ENCODE assay signal across 1 cellular context in genomic region chr11:4531666-4532065, GRCh38.
A peak's percentile ranks its signal among the peaks of the same experiment; 100 is the strongest.
TF ChIP-seq lines count a peak whose summit lies in the region.

No MANE protein-coding gene starts in this region.

TF ChIP-seq in HEK293, 187 proteins besides CTCF, POLR2A, EP300 and RAD21 (continued from another document):
- TF ChIP-seq, protein P1, sequence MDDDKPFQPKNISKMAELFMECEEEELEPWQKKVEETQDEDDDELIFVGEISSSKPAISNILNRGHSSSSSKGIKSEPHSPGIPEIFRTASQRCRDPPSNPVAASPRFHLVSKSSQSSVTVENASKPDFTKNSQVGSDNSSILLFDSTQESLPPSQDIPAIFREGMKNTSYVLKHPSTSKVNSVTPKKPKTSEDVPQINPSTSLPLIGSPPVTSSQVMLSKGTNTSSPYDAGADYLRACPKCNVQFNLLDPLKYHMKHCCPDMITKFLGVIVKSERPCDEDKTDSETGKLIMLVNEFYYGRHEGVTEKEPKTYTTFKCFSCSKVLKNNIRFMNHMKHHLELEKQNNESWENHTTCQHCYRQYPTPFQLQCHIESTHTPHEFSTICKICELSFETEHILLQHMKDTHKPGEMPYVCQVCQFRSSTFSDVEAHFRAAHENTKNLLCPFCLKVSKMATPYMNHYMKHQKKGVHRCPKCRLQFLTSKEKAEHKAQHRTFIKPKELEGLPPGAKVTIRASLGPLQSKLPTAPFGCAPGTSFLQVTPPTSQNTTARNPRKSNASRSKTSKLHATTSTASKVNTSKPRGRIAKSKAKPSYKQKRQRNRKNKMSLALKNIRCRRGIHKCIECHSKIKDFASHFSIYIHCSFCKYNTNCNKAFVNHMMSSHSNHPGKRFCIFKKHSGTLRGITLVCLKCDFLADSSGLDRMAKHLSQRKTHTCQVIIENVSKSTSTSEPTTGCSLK (tag by site-specific recombination; IDR thresholded peaks at IDR 0.05) = no peak
- no peak for TF ChIP-seq ZNF2 (tag by site-specific recombination; IDR thresholded peaks at IDR 0.05)
- TF ChIP-seq TRIM28 (IDR thresholded peaks at IDR 0.05; ENCODE audit: borderline replicate concordance, low read length) = peak; percentile 13; the same call in 1 of the 2 replicates
- peak; percentile 36; the same call in 1 of the 2 replicates for TF ChIP-seq ZFHX2 (tag by site-specific recombination; conservative IDR thresholded peaks at IDR 0.05)
- 0 out of 2 replicates have a peak, but pooled peaks have one; percentile 35 for TF ChIP-seq ZIC2 (tag by site-specific recombination; IDR thresholded peaks at IDR 0.05)
- TF ChIP-seq, protein P2, sequence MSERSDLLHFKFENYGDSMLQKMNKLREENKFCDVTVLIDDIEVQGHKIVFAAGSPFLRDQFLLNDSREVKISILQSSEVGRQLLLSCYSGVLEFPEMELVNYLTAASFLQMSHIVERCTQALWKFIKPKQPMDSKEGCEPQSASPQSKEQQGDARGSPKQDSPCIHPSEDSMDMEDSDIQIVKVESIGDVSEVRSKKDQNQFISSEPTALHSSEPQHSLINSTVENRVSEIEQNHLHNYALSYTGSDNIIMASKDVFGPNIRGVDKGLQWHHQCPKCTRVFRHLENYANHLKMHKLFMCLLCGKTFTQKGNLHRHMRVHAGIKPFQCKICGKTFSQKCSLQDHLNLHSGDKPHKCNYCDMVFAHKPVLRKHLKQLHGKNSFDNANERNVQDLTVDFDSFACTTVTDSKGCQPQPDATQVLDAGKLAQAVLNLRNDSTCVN (tag by site-specific recombination; optimal IDR thresholded peaks at IDR 0.05) = no peak
- TF ChIP-seq ZNF571 (tag by site-specific recombination; IDR thresholded peaks at IDR 0.05) = no peak
- TF ChIP-seq, protein P3, sequence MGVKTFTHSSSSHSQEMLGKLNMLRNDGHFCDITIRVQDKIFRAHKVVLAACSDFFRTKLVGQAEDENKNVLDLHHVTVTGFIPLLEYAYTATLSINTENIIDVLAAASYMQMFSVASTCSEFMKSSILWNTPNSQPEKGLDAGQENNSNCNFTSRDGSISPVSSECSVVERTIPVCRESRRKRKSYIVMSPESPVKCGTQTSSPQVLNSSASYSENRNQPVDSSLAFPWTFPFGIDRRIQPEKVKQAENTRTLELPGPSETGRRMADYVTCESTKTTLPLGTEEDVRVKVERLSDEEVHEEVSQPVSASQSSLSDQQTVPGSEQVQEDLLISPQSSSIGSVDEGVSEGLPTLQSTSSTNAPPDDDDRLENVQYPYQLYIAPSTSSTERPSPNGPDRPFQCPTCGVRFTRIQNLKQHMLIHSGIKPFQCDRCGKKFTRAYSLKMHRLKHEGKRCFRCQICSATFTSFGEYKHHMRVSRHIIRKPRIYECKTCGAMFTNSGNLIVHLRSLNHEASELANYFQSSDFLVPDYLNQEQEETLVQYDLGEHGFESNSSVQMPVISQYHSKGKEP (tag by site-specific recombination; IDR thresholded peaks at IDR 0.05) = no peak
- TF ChIP-seq ZNF580 (tag by site-specific recombination; IDR thresholded peaks at IDR 0.05) = no peak
- TF ChIP-seq ZNF664 (tag by site-specific recombination; IDR thresholded peaks at IDR 0.05) = no peak
- no peak for TF ChIP-seq ZNF610 (tag by site-specific recombination; IDR thresholded peaks at IDR 0.05; ENCODE audit: borderline replicate concordance)
- TF ChIP-seq ZNF747 (tag by site-specific recombination; IDR thresholded peaks at IDR 0.05) = no peak
- no peak for TF ChIP-seq ZNF658 (tag by site-specific recombination; IDR thresholded peaks at IDR 0.05)
- no peak for TF ChIP-seq ZFP69B (tag by site-specific recombination; IDR thresholded peaks at IDR 0.05)
- TF ChIP-seq ZNF211 (tag by site-specific recombination; IDR thresholded peaks at IDR 0.05; ENCODE audit: low read depth) = no peak
- TF ChIP-seq, protein P4, sequence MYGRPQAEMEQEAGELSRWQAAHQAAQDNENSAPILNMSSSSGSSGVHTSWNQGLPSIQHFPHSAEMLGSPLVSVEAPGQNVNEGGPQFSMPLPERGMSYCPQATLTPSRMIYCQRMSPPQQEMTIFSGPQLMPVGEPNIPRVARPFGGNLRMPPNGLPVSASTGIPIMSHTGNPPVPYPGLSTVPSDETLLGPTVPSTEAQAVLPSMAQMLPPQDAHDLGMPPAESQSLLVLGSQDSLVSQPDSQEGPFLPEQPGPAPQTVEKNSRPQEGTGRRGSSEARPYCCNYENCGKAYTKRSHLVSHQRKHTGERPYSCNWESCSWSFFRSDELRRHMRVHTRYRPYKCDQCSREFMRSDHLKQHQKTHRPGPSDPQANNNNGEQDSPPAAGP (tag by site-specific recombination; IDR thresholded peaks at IDR 0.05) = no peak
- TF ChIP-seq ZNF626 (tag by site-specific recombination; IDR thresholded peaks at IDR 0.05) = no peak
- TF ChIP-seq ZNF624 (tag by site-specific recombination; IDR thresholded peaks at IDR 0.05) = no peak
- no peak for TF ChIP-seq ZNF18 (tag by site-specific recombination; IDR thresholded peaks at IDR 0.05)
- TF ChIP-seq ZBTB17 (tag by site-specific recombination; IDR thresholded peaks at IDR 0.05) = 0 out of 2 replicates have a peak, but pooled peaks have one; percentile 23
